In the genomic region with DNA sequence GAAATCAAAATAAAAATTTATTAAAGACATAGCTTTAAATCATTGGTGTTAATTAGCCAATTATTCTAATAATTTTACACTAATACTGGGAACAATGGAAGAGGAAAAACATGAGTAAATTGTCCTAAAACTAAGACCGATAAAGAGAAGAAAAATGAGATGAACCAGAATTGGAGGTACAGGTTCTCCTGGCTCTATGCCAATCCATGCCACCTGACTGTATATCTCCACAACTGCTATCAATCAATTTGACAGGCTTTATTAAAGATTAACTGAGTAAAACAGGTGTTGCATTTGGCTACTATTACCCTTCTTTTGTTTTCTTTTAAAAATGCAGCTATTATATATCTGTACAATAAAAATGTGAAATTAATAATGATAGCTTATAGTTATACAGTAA, we compare ENCODE assay signal across 17 cellular contexts.
DNase-seq lines count a peak whose midpoint lies in the region; TF ChIP-seq lines count a peak whose summit lies in the region.
"Had no signal": no experiment of that assay in that cellular context is flagged by ENCODE, and none has a peak within 500 bp of the region (broad histone marks: within the 10 kb centered on the region; RNA-seq: fewer than 3 reads in every experiment).

No MANE protein-coding gene starts in this region.

- H3K4me3 ChIP-seq in right atrium auricular region (no peak overlapping the region), ascending aorta (no peak overlapping the region)

- H3K36me3 ChIP-seq in right atrium auricular region (no peaks in the 10 kb centered on the region), ascending aorta (no peaks in the 10 kb centered on the region)

- intact Hi-C loops in ascending aorta (cut with DNase I), result no loop called here

- TF ChIP-seq CTCF in right atrium auricular region (IDR thresholded peaks at IDR 0.05) (no peak), ascending aorta (IDR thresholded peaks at IDR 0.05) (no peak)

- H3K9me3 ChIP-seq in right atrium auricular region (no peaks in the 10 kb centered on the region), ascending aorta (no peaks in the 10 kb centered on the region)

- no peaks in the 10 kb centered on the region for H3K27me3 ChIP-seq in right atrium auricular region
- H3K27me3 ChIP-seq in ascending aorta, result no peaks in the 10 kb centered on the region

- H3K4me1 ChIP-seq in right atrium auricular region, result no peaks in the 10 kb centered on the region
- no peaks in the 10 kb centered on the region for H3K4me1 ChIP-seq in ascending aorta

- DNase-seq in NCI-H2227 (lab: John Stamatoyannopoulos, UW; ENCODE audit: unreplicated experiment), result peak; percentile 2
- no peak for DNase-seq in NCI-H2227 treated with DMSO at 0.1 percent for 48 hours (lab: John Stamatoyannopoulos, UW)
- peak in 2 of 3 experiments; percentile 84 to 99 for DNase-seq in NCI-H1417 (lab: John Stamatoyannopoulos, UW)
- DNase-seq in NCI-H524 treated with DMSO at 0.1 percent for 48 hours (lab: John Stamatoyannopoulos, UW), result peak; percentile 16
- peak; percentile 7 for DNase-seq in left kidney (ENCODE audit: low read depth, low spot score)
- no peak for DNase-seq in right atrium auricular region (ENCODE audit: low spot score)
- DNase-seq in stimulated activated CD4-positive, alpha-beta T cell treated with anti-CD3 and anti-CD28 coated beads, Interleukin-4, amount 100 ng/mL, for 1 hour, result no peak
- DNase-seq in ascending aorta (ENCODE audit: low spot score in 2 of 2), result no peak
- DNase-seq: C1 segment of cervical spinal cord, DMS79, GOT3, KG1, NCI-H1048, NCI-H2081 treated with DMSO at 0.1 percent for 48 hours, NCI-H526 treated with DMSO at 0.1 percent for 48 hours, SIG-M5 had no signal

- H3K27ac ChIP-seq in right atrium auricular region (no peak overlapping the region), ascending aorta (no peak overlapping the region)
- H3K27ac ChIP-seq: HL-60 had no signal

Comparison
In these comparisons a context has a peak if more than half of its experiments do, and no peak if none do; other contexts are left out.
1. DNase-seq: peak in NCI-H2227 (single experiment), NCI-H1417 (2 of 3), NCI-H524 treated with DMSO at 0.1 percent for 48 hours (single experiment) and left kidney (single experiment); none in NCI-H2227 treated with DMSO at 0.1 percent for 48 hours (single experiment), right atrium auricular region (single experiment), stimulated activated CD4-positive, alpha-beta T cell treated with anti-CD3 and anti-CD28 coated beads, Interleukin-4, amount 100 ng/mL, for 1 hour (single experiment) and ascending aorta (0 of 2).